8 cellular contexts compared by ENCODE assay signal in the genomic region with DNA sequence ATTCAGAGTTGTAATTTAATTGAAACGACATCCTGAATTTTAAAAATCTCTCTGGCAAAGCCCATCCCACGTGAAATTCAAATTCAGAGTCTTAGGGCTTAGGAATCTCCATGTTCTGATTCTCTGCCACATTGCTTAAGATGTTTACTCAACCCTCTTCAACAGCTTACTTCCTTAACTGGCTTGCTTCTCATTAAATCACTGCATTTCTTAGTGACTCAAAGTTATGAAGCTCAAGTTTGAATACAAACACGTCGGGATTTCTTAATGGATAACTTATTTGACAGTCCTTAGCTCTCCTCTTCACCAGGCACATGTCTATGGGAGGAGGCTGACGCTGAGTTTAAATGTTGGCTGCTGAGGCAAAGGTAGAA.
DNase-seq lines count a peak whose midpoint lies in the region; ATAC-seq and TF ChIP-seq lines count a peak whose summit lies in the region.

No MANE protein-coding gene starts in this region.

- ATAC-seq in CD4-positive, alpha-beta T cell (ENCODE audit: poor library complexity) = peak; percentile 32
- ATAC-seq in Panc1 = no peak
- ATAC-seq in GM18909 (IDR thresholded peaks at IDR 0.05; ENCODE audit: poor library complexity, unreplicated experiment) = no peak
- no peak for ATAC-seq in HG03342 (IDR thresholded peaks at IDR 0.05; ENCODE audit: unreplicated experiment)
- ATAC-seq in GM21381 (IDR thresholded peaks at IDR 0.05; ENCODE audit: unreplicated experiment) = no peak

- no peaks in the 10 kb centered on the region for H3K9me3 ChIP-seq in CD4-positive, alpha-beta T cell (ENCODE audit: control insufficient read depth, low read length)
- H3K9me3 ChIP-seq in Panc1 (ENCODE audit: control insufficient read depth, insufficient read depth, low read depth, low read length) (no peaks in the 10 kb centered on the region), osteoblast (ENCODE audit: low read depth, low read length) (no peaks in the 10 kb centered on the region)

- no peak for TF ChIP-seq CTCF in CD4-positive, alpha-beta T cell (IDR thresholded peaks at IDR 0.05)
- TF ChIP-seq CTCF in Panc1 (IDR thresholded peaks at IDR 0.05) = no peak
- no peak for TF ChIP-seq CTCF in osteoblast (IDR thresholded peaks at IDR 0.05; ENCODE audit: extremely low read depth, low read depth, low read length)

- H3K4me3 ChIP-seq in Panc1 (ENCODE audit: low read depth in 2 of 2, low read length in 2 of 2) (peak overlapping the region; percentile 12 to 21; a peak in 3 of 4 replicates), osteoblast (ENCODE audit: insufficient read depth, low read length) (peak overlapping the region; percentile 61)

- no peaks in the 10 kb centered on the region for H3K36me3 ChIP-seq in Panc1 (ENCODE audit: control insufficient read depth, insufficient read depth, low read length)
- H3K36me3 ChIP-seq in osteoblast (ENCODE audit: insufficient read depth, low read length) = no peaks in the 10 kb centered on the region

- H3K27me3 Mint-ChIP-seq in CD4-positive, alpha-beta T cell = no peaks in the 10 kb centered on the region

- POLR2A ChIA-PET in CD4-positive, alpha-beta T cell (lab: Charles Lee) = interaction anchor here (0.9 to 1.7 kb wide), 6 partner anchors 12 to 313 kb away, joined by 3 to 8 read pairs (median 3); a partner anchor contains a TSS
- POLR2A ChIA-PET in Panc1 (lab: Charles Lee) = no interaction called here

- H3K4me3 Mint-ChIP-seq in CD4-positive, alpha-beta T cell = peak overlapping the region; percentile 89

- no peaks in the 10 kb centered on the region for H3K9me3 Mint-ChIP-seq in CD4-positive, alpha-beta T cell

- H3K4me2 ChIP-seq in osteoblast (ENCODE audit: insufficient read depth, low read length) = peak overlapping the region; percentile 75

- no peak overlapping the region for H3K27ac ChIP-seq in CD4-positive, alpha-beta T cell (ENCODE audit: low read depth, low read length)
- H3K27ac ChIP-seq in Panc1 (ENCODE audit: low read length) (peak overlapping the region; percentile 95), epithelial cell of prostate (peak overlapping the region; percentile 83), osteoblast (ENCODE audit: low read depth, low read length) (peak overlapping the region; percentile 55)

- peaks cover 41% of the 10 kb centered on the region for H3K4me1 ChIP-seq in Panc1 (ENCODE audit: control insufficient read depth, insufficient read depth, low read length)
- peaks cover 35% of the 10 kb centered on the region for H3K4me1 ChIP-seq in osteoblast (ENCODE audit: insufficient read depth, low read length)

- H3K27me3 ChIP-seq in CD4-positive, alpha-beta T cell (ENCODE audit: control insufficient read depth, insufficient read depth, low read length) = no peaks in the 10 kb centered on the region
- H3K27me3 ChIP-seq in Panc1 (ENCODE audit: control insufficient read depth, insufficient read depth, low read length) = no peaks in the 10 kb centered on the region
- H3K27me3 ChIP-seq in osteoblast (ENCODE audit: insufficient read depth, low read length) = no peaks in the 10 kb centered on the region

- BruUV-seq in Panc1 (replicated peaks; lab: Mats Ljungman, UMichigan) = no TSS peak

- DNase-seq in CD4-positive, alpha-beta T cell = no peak
- DNase-seq in Panc1 (ENCODE audit: low read depth, low spot score) (no peak), epithelial cell of prostate (ENCODE audit: low read depth, low spot score) (peak; percentile 89), osteoblast (ENCODE audit: insufficient read length, low spot score, missing footprints) (no peak), GF-D8 (lab: John Stamatoyannopoulos, UW) (no peak)

- peak overlapping the region; percentile 82 for H3K27ac Mint-ChIP-seq in CD4-positive, alpha-beta T cell

- intact Hi-C loops in CD4-positive, alpha-beta T cell (cut with DNase I, micrococcal nuclease) = no loop called here
- intact Hi-C loops in Panc1 (cut with micrococcal nuclease; ENCODE audit: unreplicated experiment) = no loop called here

- peak overlapping the region; percentile 61 for H2AFZ ChIP-seq in osteoblast (ENCODE audit: low read length)

- peaks cover 42% of the 10 kb centered on the region for H3K4me1 Mint-ChIP-seq in CD4-positive, alpha-beta T cell (ENCODE audit: low read depth)

- H4K20me1 ChIP-seq in osteoblast (ENCODE audit: insufficient read depth, low read length) = no peaks in the 10 kb centered on the region

- in situ Hi-C loops in Panc1 (cut with HindIII; ENCODE audit: low pct_unique_long_range_greater_than_20kb, low sequenced_read_pairs) = no loop called here

- no peaks in the 10 kb centered on the region for H3K79me2 ChIP-seq in osteoblast (ENCODE audit: insufficient read depth, low read length)

- CTCF ChIA-PET in CD4-positive, alpha-beta T cell (lab: Charles Lee) = no interaction called here
- CTCF ChIA-PET in Panc1 (lab: Charles Lee) = no interaction called here

- no peaks in the 10 kb centered on the region for H3K36me3 Mint-ChIP-seq in CD4-positive, alpha-beta T cell (ENCODE audit: low read depth)
